ENCODE assay signal across 1 cellular context in the genomic region with DNA sequence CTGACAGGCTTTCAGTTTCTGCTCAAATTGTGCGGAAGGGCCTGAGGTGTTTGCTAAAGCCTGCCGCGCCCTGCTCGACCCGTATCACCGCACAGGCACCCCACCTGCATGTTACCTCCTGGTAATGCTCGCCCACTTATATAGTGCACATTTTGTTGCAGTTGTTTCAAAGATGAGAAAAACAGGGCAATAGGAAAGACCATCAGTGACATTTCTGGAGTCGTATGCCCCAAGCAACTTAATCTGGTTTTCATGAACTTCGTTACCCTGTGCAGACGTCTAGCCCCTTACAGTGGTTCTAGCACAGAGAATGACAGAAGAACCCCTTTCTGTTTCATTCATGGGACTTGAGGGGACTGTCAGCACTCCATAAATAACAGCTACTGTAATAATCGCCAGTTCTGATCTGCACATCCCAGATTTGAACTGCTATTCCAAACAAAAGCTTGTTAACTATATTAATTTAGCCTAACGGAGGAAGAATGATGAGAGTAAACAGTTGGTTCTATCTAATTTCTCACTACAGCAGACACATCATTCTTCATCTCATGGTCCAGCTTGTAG.
TF ChIP-seq lines count a peak whose summit lies in the region.

No MANE protein-coding gene starts in this region.

TF ChIP-seq in WTC11, 78 proteins besides CTCF, POLR2A, EP300 and RAD21 (continued from another document):
- TF ChIP-seq, protein P1, sequence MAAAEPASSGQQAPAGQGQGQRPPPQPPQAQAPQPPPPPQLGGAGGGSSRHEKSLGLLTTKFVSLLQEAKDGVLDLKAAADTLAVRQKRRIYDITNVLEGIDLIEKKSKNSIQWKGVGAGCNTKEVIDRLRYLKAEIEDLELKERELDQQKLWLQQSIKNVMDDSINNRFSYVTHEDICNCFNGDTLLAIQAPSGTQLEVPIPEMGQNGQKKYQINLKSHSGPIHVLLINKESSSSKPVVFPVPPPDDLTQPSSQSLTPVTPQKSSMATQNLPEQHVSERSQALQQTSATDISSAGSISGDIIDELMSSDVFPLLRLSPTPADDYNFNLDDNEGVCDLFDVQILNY (CRISPR knock-in tag; IDR thresholded peaks at IDR 0.05), result no peak; the same call in 1 of the 2 replicates
- TF ChIP-seq, protein P2, sequence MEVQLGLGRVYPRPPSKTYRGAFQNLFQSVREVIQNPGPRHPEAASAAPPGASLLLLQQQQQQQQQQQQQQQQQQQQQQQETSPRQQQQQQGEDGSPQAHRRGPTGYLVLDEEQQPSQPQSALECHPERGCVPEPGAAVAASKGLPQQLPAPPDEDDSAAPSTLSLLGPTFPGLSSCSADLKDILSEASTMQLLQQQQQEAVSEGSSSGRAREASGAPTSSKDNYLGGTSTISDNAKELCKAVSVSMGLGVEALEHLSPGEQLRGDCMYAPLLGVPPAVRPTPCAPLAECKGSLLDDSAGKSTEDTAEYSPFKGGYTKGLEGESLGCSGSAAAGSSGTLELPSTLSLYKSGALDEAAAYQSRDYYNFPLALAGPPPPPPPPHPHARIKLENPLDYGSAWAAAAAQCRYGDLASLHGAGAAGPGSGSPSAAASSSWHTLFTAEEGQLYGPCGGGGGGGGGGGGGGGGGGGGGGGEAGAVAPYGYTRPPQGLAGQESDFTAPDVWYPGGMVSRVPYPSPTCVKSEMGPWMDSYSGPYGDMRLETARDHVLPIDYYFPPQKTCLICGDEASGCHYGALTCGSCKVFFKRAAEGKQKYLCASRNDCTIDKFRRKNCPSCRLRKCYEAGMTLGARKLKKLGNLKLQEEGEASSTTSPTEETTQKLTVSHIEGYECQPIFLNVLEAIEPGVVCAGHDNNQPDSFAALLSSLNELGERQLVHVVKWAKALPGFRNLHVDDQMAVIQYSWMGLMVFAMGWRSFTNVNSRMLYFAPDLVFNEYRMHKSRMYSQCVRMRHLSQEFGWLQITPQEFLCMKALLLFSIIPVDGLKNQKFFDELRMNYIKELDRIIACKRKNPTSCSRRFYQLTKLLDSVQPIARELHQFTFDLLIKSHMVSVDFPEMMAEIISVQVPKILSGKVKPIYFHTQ (CRISPR knock-in tag; IDR thresholded peaks at IDR 0.05), result no peak
